ENCODE assay signal across 1 cellular context in genomic region chr1:2412395-2412772, GRCh38.
A peak's percentile ranks its signal among the peaks of the same experiment; 100 is the strongest.
TF ChIP-seq lines count a peak whose summit lies in the region.

TSS of gene PEX10 (minus strand) at chr1:2412564. CDS start at chr1:2412502, 62 bp downstream.

TF ChIP-seq in HCT116, 20 proteins besides CTCF, POLR2A, EP300 and RAD21 (continued from another document):
- TF ChIP-seq JUND (IDR thresholded peaks at IDR 0.05) (no peak), YY1 (IDR thresholded peaks at IDR 0.05; ENCODE audit: extremely low read depth, insufficient replicate concordance, low read depth, low read length) (peak; percentile 60), FOSL1 (IDR thresholded peaks at IDR 0.05; ENCODE audit: low read depth) (no peak), ATF3 (IDR thresholded peaks at IDR 0.05) (no peak)
